15 cellular contexts compared by ENCODE assay signal in the genomic region with DNA sequence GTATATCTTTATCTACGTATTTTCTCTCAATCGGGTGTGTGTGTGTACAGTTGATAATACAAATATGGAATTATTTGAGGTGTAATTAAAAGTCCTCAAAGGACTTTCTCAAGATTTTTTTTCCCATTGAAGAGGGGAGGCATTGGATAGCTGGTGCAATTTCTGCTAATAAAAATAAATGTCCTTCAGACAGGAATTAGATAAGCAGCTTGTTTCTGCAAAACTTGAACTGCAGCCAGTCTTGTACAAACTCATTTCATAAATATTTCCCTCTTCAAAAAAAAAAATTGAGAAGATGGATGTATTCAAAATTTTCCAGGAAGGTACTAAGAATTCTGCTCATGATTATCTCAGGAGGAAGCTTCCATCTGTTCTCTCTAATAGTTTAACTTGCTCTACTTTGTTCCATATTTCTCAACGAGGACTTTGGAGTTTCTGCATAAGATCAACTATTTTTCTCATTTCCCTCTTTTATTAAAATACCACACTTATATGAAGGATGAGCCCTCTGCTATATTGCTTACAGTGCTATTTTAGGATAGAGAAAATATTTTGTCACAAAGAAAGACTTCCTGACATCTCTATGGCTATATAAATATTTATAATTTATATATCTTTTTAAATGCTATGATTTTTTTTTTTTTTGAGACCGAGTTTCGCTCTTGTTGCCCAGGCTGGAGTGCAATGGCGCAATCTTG. TPM values are rescaled to one million over a fixed set of nuclear protein-coding genes. Genes with fewer than 3 reads are reported as not detected.
DNase-seq lines count a peak whose midpoint lies in the region; ATAC-seq and TF ChIP-seq lines count a peak whose summit lies in the region.
"Had no signal": no experiment of that assay in that cellular context is flagged by ENCODE, and none has a peak within 500 bp of the region (broad histone marks: within the 10 kb centered on the region; RNA-seq: fewer than 3 reads in every experiment).

No MANE protein-coding gene starts in this region.

- no peak overlapping the region for H3K4me3 Mint-ChIP-seq in chondrocyte (ENCODE audit: unreplicated experiment)
- H3K4me3 Mint-ChIP-seq: activated CD4-positive, alpha-beta T cell treated with anti-CD3 and anti-CD28 coated beads, Interleukin-2, amount 10 ng/mL, durations not matched to agents 7 days and 5 days; dendritic cell treated with granulocyte-macrophage colony-stimulating factor and Interleukin-4, amounts not matched to agents 40 ng/mL and 50 ng/mL, for 4 days; stimulated activated effector memory CD8-positive, alpha-beta T cell treated with anti-CD3 and anti-CD28 coated beads, Interleukin-12 subunit alpha, Interleukin-12 subunit beta, amount 100 ng/mL, for 72 hours; T-helper 2 cell treated with Interferon-gamma antibody and Interleukin-4, amounts not matched to agents 5 μg/mL and 100 μg/mL, for 36 hours had no signal

- peak overlapping the region; percentile 46 for H3K27ac Mint-ChIP-seq in chondrocyte (ENCODE audit: unreplicated experiment)
- H3K27ac Mint-ChIP-seq: activated CD4-positive, alpha-beta T cell treated with anti-CD3 and anti-CD28 coated beads, Interleukin-2, amount 10 ng/mL, durations not matched to agents 7 days and 5 days; dendritic cell treated with granulocyte-macrophage colony-stimulating factor and Interleukin-4, amounts not matched to agents 40 ng/mL and 50 ng/mL, for 4 days; stimulated activated effector memory CD8-positive, alpha-beta T cell treated with anti-CD3 and anti-CD28 coated beads, Interleukin-12 subunit alpha, Interleukin-12 subunit beta, amount 100 ng/mL, for 72 hours; T-helper 2 cell treated with Interferon-gamma antibody and Interleukin-4, amounts not matched to agents 5 μg/mL and 100 μg/mL, for 36 hours had no signal

- TF ChIP-seq CTCF in chondrocyte (IDR thresholded peaks at IDR 0.05), result no peak

- DNase-seq in Caki2 (ENCODE audit: low read depth), result peak; percentile 50
- DNase-seq in NCI-H226, result peak; percentile 77
- no peak for DNase-seq in chondrocyte (ENCODE audit: low spot score)
- peak; percentile 34 for DNase-seq in kidney tubule cell (ENCODE audit: low spot score)
- no peak for DNase-seq in KG1 (lab: John Stamatoyannopoulos, UW)
- DNase-seq: activated CD4-positive, alpha-beta T cell treated with anti-CD3 and anti-CD28 coated beads, Interleukin-2, amount 10 ng/mL, durations not matched to agents 7 days and 5 days; activated T-cell treated with anti-CD3 and anti-CD28 coated beads, Interleukin-2, amount 50 U/mL, for 48 hours; Caco-2; mesendoderm had no signal

- in situ Hi-C loops in Caki2 (cut with HindIII; ENCODE audit: low pct_unique_long_range_greater_than_20kb, low sequenced_read_pairs), result no loop called here

- H3K9me3 Mint-ChIP-seq in chondrocyte (ENCODE audit: low read depth), result no peaks in the 10 kb centered on the region
- H3K9me3 Mint-ChIP-seq: activated CD4-positive, alpha-beta T cell treated with anti-CD3 and anti-CD28 coated beads, Interleukin-2, amount 10 ng/mL, durations not matched to agents 7 days and 5 days; dendritic cell treated with granulocyte-macrophage colony-stimulating factor and Interleukin-4, amounts not matched to agents 40 ng/mL and 50 ng/mL, for 4 days; stimulated activated effector memory CD8-positive, alpha-beta T cell treated with anti-CD3 and anti-CD28 coated beads, Interleukin-12 subunit alpha, Interleukin-12 subunit beta, amount 100 ng/mL, for 72 hours; T-helper 2 cell treated with Interferon-gamma antibody and Interleukin-4, amounts not matched to agents 5 μg/mL and 100 μg/mL, for 36 hours had no signal

- ATAC-seq in HG03378 (IDR thresholded peaks at IDR 0.05; ENCODE audit: unreplicated experiment), result no peak
- ATAC-seq in HG02885 (IDR thresholded peaks at IDR 0.05; ENCODE audit: poor library complexity, unreplicated experiment), result no peak
- ATAC-seq in GM18867 (IDR thresholded peaks at IDR 0.05; ENCODE audit: unreplicated experiment), result no peak
- ATAC-seq: stimulated activated effector memory CD8-positive, alpha-beta T cell treated with anti-CD3 and anti-CD28 coated beads, Interleukin-12 subunit alpha, Interleukin-12 subunit beta, amount 100 ng/mL, for 72 hours had no signal

- no peaks in the 10 kb centered on the region for H3K27me3 Mint-ChIP-seq in chondrocyte (ENCODE audit: low read depth)
- H3K27me3 Mint-ChIP-seq: activated CD4-positive, alpha-beta T cell treated with anti-CD3 and anti-CD28 coated beads, Interleukin-2, amount 10 ng/mL, durations not matched to agents 7 days and 5 days; dendritic cell treated with granulocyte-macrophage colony-stimulating factor and Interleukin-4, amounts not matched to agents 40 ng/mL and 50 ng/mL, for 4 days had no signal

- H3K36me3 Mint-ChIP-seq in chondrocyte (ENCODE audit: low read depth), result no peaks in the 10 kb centered on the region

- H3K4me1 Mint-ChIP-seq in chondrocyte (ENCODE audit: low read depth), result peaks cover 36% of the 10 kb centered on the region

RNA-seq across cellular contexts. Expression of a gene that starts 33.0 kb away (rescaled TPM):
- 270 and 324 TPM in 2 replicates for total RNA-seq in Caki2 (2014; rRNA removed; shearing (Covaris generic); ENCODE audit: low replicate concordance)
- total RNA-seq in chondrocyte, result 234 to 330 TPM (median 245 TPM) in 3 replicates

Comparison
In these comparisons a context has a peak if more than half of its experiments do, and no peak if none do; other contexts are left out.
1. DNase-seq: peak in Caki2 (single experiment), NCI-H226 (single experiment) and kidney tubule cell (single experiment); none in chondrocyte (single experiment) and KG1 (single experiment).